In genomic region chr7:126856691-126857291, GRCh38 we compare ENCODE assay signal across 8 cellular contexts.
A peak's percentile ranks its signal among the peaks of the same experiment; 100 is the strongest.
DNase-seq lines count a peak whose midpoint lies in the region; ATAC-seq and TF ChIP-seq lines count a peak whose summit lies in the region.

No MANE protein-coding gene starts in this region.

- TF ChIP-seq CTCF in heart left ventricle (IDR thresholded peaks at IDR 0.05) = peak in 10 of 12 donors; percentile 8 to 52 (median 32)
- peak; percentile 19 to 29 for TF ChIP-seq CTCF in left lung (IDR thresholded peaks at IDR 0.05)
- TF ChIP-seq CTCF in suprapubic skin (IDR thresholded peaks at IDR 0.05) = no peak

- no peak for DNase-seq in heart left ventricle
- DNase-seq in cardiac septum (ENCODE audit: low spot score) = no peak
- peak; percentile 10 for DNase-seq in SK-N-DZ (ENCODE audit: low spot score)
- DNase-seq in left lung = no peak
- no peak for DNase-seq in T-helper 9 cell
- no peak for DNase-seq in suprapubic skin (ENCODE audit: low spot score in 2 of 2)

- WGBS in heart left ventricle, 4 donors = 49 to 52% (median 50%) methylated on average over 2 of the region's 2 CpGs
- WGBS in suprapubic skin = 46% methylated on average over 2 of the region's 2 CpGs

- no peak overlapping the region for H3K27ac ChIP-seq in heart left ventricle
- no peak overlapping the region for H3K27ac ChIP-seq in left lung
- no peak overlapping the region for H3K27ac ChIP-seq in suprapubic skin

- H3K27me3 ChIP-seq in heart left ventricle (peaks cover 0 to 5% (median 0%) of the 10 kb centered on the region in 9 donors), left lung (peaks cover 0 to under 1% of the 10 kb centered on the region in 2 donors), suprapubic skin (no peaks in the 10 kb centered on the region)

- no peak for TF ChIP-seq EP300 in suprapubic skin (IDR thresholded peaks at IDR 0.05)

- intact Hi-C loops in heart left ventricle (cut with DNase I) (loop anchor here in 1 of 10 donors (10.0 kb wide), 1 partner anchor 398 kb away; the partner anchor contains the start of gene GRM8), cardiac septum (cut with DNase I) (no loop called here), left lung (cut with DNase I) (no loop called here)

- no peaks in the 10 kb centered on the region for H3K4me1 ChIP-seq in heart left ventricle
- H3K4me1 ChIP-seq in left lung = no peaks in the 10 kb centered on the region
- H3K4me1 ChIP-seq in suprapubic skin = no peaks in the 10 kb centered on the region

- TF ChIP-seq POLR2A in heart left ventricle (IDR thresholded peaks at IDR 0.05) (no peak), suprapubic skin (IDR thresholded peaks at IDR 0.05) (no peak)

- H3K9me3 ChIP-seq in heart left ventricle (no peaks in the 10 kb centered on the region), left lung (no peaks in the 10 kb centered on the region), suprapubic skin (no peaks in the 10 kb centered on the region)

- H3K36me3 ChIP-seq in heart left ventricle = no peaks in the 10 kb centered on the region
- H3K36me3 ChIP-seq in left lung = no peaks in the 10 kb centered on the region
- no peaks in the 10 kb centered on the region for H3K36me3 ChIP-seq in suprapubic skin

- H3K4me3 ChIP-seq in heart left ventricle (no peak overlapping the region), left lung (no peak overlapping the region), suprapubic skin (no peak overlapping the region)

- no peak for ATAC-seq in heart left ventricle
- ATAC-seq in HG02981 (IDR thresholded peaks at IDR 0.05; ENCODE audit: unreplicated experiment) = peak; percentile 81
- ATAC-seq in left lung = peak; percentile 40
- no peak for ATAC-seq in GM19455 (IDR thresholded peaks at IDR 0.05; ENCODE audit: unreplicated experiment)

Comparison
In these comparisons a context has a peak if more than half of its experiments do, and no peak if none do; other contexts are left out.
1. ATAC-seq: peak in HG02981 (single experiment) and left lung (single experiment); none in heart left ventricle (0 of 4) and GM19455 (single experiment).
2. CTCF ChIP-seq: peak in heart left ventricle (10 of 12) and left lung (2 of 2); none in suprapubic skin (0 of 2).